In genomic region chr17:41553987-41554680, GRCh38 we compare ENCODE assay signal across 22 cellular contexts. TPM values are rescaled to one million over a fixed set of nuclear protein-coding genes. Genes with fewer than 3 reads are reported as not detected.
DNase-seq lines count a peak whose midpoint lies in the region; ATAC-seq and FAIRE-seq lines count a peak whose summit lies in the region.
"Had no signal": no experiment of that assay in that cellular context is flagged by ENCODE, and none has a peak within 500 bp of the region (broad histone marks: within the 10 kb centered on the region; RNA-seq: fewer than 3 reads in every experiment).

No MANE protein-coding gene starts in this region.

- peak; percentile 9 for FAIRE-seq in urothelium cell line (lab: Jason Lieb, UNC)
- FAIRE-seq: endothelial cell of umbilical vein, G401.6, GM12891, HTR-8/SVneo had no signal

- no peak for DNase-seq in Right ventricle myocardium inferior (ENCODE audit: missing footprints)
- DNase-seq in Right ventricle myocardium superior: no peak
- no peak for DNase-seq in urothelium cell line (ENCODE audit: low spot score)
- DNase-seq in amniotic stem cell (lab: John Stamatoyannopoulos, UW): no peak
- DNase-seq: activated CD4-positive, alpha-beta memory T cell treated with anti-CD3 and anti-CD28 coated beads, Interleukin-2, amount 10 ng/mL, durations not matched to agents 7 days and 5 days; activated naive CD8-positive, alpha-beta T cell treated with anti-CD3 and anti-CD28 coated beads for 36 hours; activated T-cell treated with anti-CD3 and anti-CD28 coated beads, Interleukin-2, amount 50 U/mL, for 4 hours; cortex of kidney; HFFc6; NCI-H1417 treated with DMSO at 0.1 percent for 48 hours; NCI-H2171 treated with DMSO at 0.1 percent for 48 hours; SJCRH30; T-helper 17 cell; upper lobe of left lung had no signal

- ATAC-seq in Right ventricle myocardium inferior (peak; percentile 54), Right ventricle myocardium superior (ENCODE audit: poor library complexity) (no peak)
- ATAC-seq: activated T-cell treated with anti-CD3 and anti-CD28 coated beads, Interleukin-2, amount 50 U/mL, for 4 hours; left lobe of liver; T-helper 17 cell had no signal

- intact Hi-C loops in Right ventricle myocardium inferior (cut with DNase I): no loop called here
- intact Hi-C loops in Right ventricle myocardium superior (cut with DNase I): no loop called here

RNA-seq across cellular contexts. Expression of gene KRT9, which starts 17.7 kb away (rescaled TPM):
- not detected for total RNA-seq in Right ventricle myocardium inferior
- total RNA-seq in Right ventricle myocardium superior: not detected
- total RNA-seq: A172; activated CD4-positive, alpha-beta memory T cell treated with anti-CD3 and anti-CD28 coated beads, Interleukin-2, amount 10 ng/mL, durations not matched to agents 7 days and 5 days; activated naive CD8-positive, alpha-beta T cell treated with anti-CD3 and anti-CD28 coated beads for 36 hours; activated T-cell treated with anti-CD3 and anti-CD28 coated beads, Interleukin-2, amount 50 U/mL, for 4 hours; endothelial cell of umbilical vein; HFFc6; left lobe of liver; OCI-LY7; SJCRH30; T-helper 17 cell; upper lobe of left lung had no signal

RNA-seq across cellular contexts. Expression of gene KRT19, which starts 26.0 kb away (rescaled TPM):
- total RNA-seq in Right ventricle myocardium inferior (1.4 TPM), Right ventricle myocardium superior (0.46 TPM)
- total RNA-seq: activated CD4-positive, alpha-beta memory T cell treated with anti-CD3 and anti-CD28 coated beads, Interleukin-2, amount 10 ng/mL, durations not matched to agents 7 days and 5 days; activated naive CD8-positive, alpha-beta T cell treated with anti-CD3 and anti-CD28 coated beads for 36 hours; OCI-LY7; SJCRH30; T-helper 17 cell had no signal

RNA-seq across cellular contexts. Expression of gene KRT14, which starts 32.6 kb away (rescaled TPM):
- total RNA-seq in Right ventricle myocardium inferior (not detected), Right ventricle myocardium superior (not detected)
- total RNA-seq: A172; activated CD4-positive, alpha-beta memory T cell treated with anti-CD3 and anti-CD28 coated beads, Interleukin-2, amount 10 ng/mL, durations not matched to agents 7 days and 5 days; activated naive CD8-positive, alpha-beta T cell treated with anti-CD3 and anti-CD28 coated beads for 36 hours; activated T-cell treated with anti-CD3 and anti-CD28 coated beads, Interleukin-2, amount 50 U/mL, for 4 hours; left lobe of liver; mononuclear cell; SJCRH30; T-helper 17 cell; upper lobe of left lung had no signal

RNA-seq across cellular contexts. Expression of gene KRT15, which starts 35.4 kb away (rescaled TPM):
- total RNA-seq in Right ventricle myocardium inferior: not detected
- not detected for total RNA-seq in Right ventricle myocardium superior
- total RNA-seq: activated CD4-positive, alpha-beta memory T cell treated with anti-CD3 and anti-CD28 coated beads, Interleukin-2, amount 10 ng/mL, durations not matched to agents 7 days and 5 days; activated naive CD8-positive, alpha-beta T cell treated with anti-CD3 and anti-CD28 coated beads for 36 hours; activated T-cell treated with anti-CD3 and anti-CD28 coated beads, Interleukin-2, amount 50 U/mL, for 4 hours; mononuclear cell; OCI-LY7; T-helper 17 cell had no signal

RNA-seq across cellular contexts. Expression of gene KRT13, which starts 48.7 kb away (rescaled TPM):
- total RNA-seq in Right ventricle myocardium inferior (not detected), Right ventricle myocardium superior (not detected)
- total RNA-seq: activated CD4-positive, alpha-beta memory T cell treated with anti-CD3 and anti-CD28 coated beads, Interleukin-2, amount 10 ng/mL, durations not matched to agents 7 days and 5 days; activated naive CD8-positive, alpha-beta T cell treated with anti-CD3 and anti-CD28 coated beads for 36 hours; activated T-cell treated with anti-CD3 and anti-CD28 coated beads, Interleukin-2, amount 50 U/mL, for 4 hours; endothelial cell of umbilical vein; HFFc6; left lobe of liver; OCI-LY7; T-helper 17 cell had no signal
